Comparison of ENCODE assay signal across 19 cellular contexts in genomic region chr11:33177676-33178336, GRCh38.
"Had no signal": no experiment of that assay in that cellular context is flagged by ENCODE, and none has a peak within 500 bp of the region (broad histone marks: within the 10 kb centered on the region; RNA-seq: fewer than 3 reads in every experiment).

No MANE protein-coding gene starts in this region.

- H3K27me3 ChIP-seq: adrenal gland, colonic mucosa, heart left ventricle, thyroid gland had no signal

- H2AFZ ChIP-seq: parathyroid adenoma had no signal

- H3K4me1 ChIP-seq: adrenal gland, colonic mucosa, parathyroid adenoma had no signal

- H3K79me2 ChIP-seq: parathyroid adenoma had no signal

- DNase-seq: activated CD4-positive, alpha-beta T cell treated with anti-CD3 and anti-CD28 coated beads, Interleukin-2, amount 50 U/mL, for 48 hours; activated CD4-positive, CD25-positive, alpha-beta regulatory T cell treated with anti-CD3 and anti-CD28 coated beads, Interleukin-2, amount 50 U/mL, for 72 hours; activated effector memory CD4-positive, alpha-beta T cell treated with Interleukin-2 at 50 U/mL for 16 hours; activated naive CD4-positive, alpha-beta T cell treated with anti-CD3 and anti-CD28 coated beads, Interleukin-2, amount 50 U/mL, for 16 hours; activated T-cell treated with anti-CD3 and anti-CD28 coated beads, Interleukin-2, amount 50 U/mL, for 4 hours; adrenal gland; colonic mucosa; effector CD8-positive, alpha-beta T cell; foreskin melanocyte; heart left ventricle; left ventricle myocardium inferior; mucosa of descending colon; naive thymus-derived CD4-positive, alpha-beta T cell; T-helper 9 cell; thyroid gland had no signal

- H3K36me3 ChIP-seq: adrenal gland, colonic mucosa, heart left ventricle, left ventricle myocardium inferior, thyroid gland had no signal

- H3K27ac ChIP-seq: adrenal gland, colonic mucosa, left ventricle myocardium inferior, parathyroid adenoma, thyroid gland had no signal

- ATAC-seq: activated T-cell treated with anti-CD3 and anti-CD28 coated beads, Interleukin-2, amount 50 U/mL, for 4 hours; heart left ventricle; mucosa of descending colon; naive thymus-derived CD4-positive, alpha-beta T cell; stimulated activated effector memory CD8-positive, alpha-beta T cell treated with anti-CD3 and anti-CD28 coated beads, Interleukin-12 subunit alpha, Interleukin-12 subunit beta, amount 100 ng/mL, for 72 hours had no signal

- H3K9me3 ChIP-seq: adrenal gland, colonic mucosa, heart left ventricle, left ventricle myocardium inferior, mucosa of descending colon, thyroid gland had no signal

- H3K9ac ChIP-seq: parathyroid adenoma had no signal

- H3K4me3 ChIP-seq: adrenal gland, colonic mucosa, heart left ventricle, left ventricle myocardium inferior, mucosa of descending colon, thyroid gland had no signal

- FAIRE-seq: keratinocyte, urothelium cell line had no signal
